21 cellular contexts compared by ENCODE assay signal in the genomic region with DNA sequence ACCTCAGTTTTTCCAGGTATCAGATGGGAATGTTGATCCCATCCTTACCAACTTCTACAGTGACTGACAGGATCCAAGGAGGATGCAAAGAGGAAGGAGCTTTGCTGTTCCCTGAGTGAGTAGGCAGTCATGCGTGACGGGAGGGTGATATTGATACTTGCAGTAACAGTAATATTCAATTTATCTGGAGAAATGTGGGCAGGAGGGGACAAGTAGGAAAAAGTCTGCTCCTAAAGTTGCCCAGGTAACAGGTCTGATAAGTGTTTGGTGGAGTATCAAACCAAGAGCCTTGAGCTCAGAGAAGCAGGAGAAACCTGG.
"Had no signal": no experiment of that assay in that cellular context is flagged by ENCODE, and none has a peak within 500 bp of the region (broad histone marks: within the 10 kb centered on the region; RNA-seq: fewer than 3 reads in every experiment).

No MANE protein-coding gene starts in this region.

- DNase-seq: activated B cell treated with CpG ODN at 0.5 μM for 24 hours; activated CD4-positive, alpha-beta T cell treated with anti-CD3 and anti-CD28 coated beads for 4 hours; activated CD8-positive, alpha-beta T cell treated with anti-CD3 and anti-CD28 coated beads for 36 hours; activated effector memory CD4-positive, alpha-beta T cell treated with anti-CD3 and anti-CD28 coated beads, Interleukin-2, amount 50 U/mL, for 16 hours; activated naive CD4-positive, alpha-beta T cell treated with anti-CD3 and anti-CD28 coated beads, Interleukin-2, amount 50 U/mL, for 16 hours; activated T-cell treated with anti-CD3 and anti-CD28 coated beads, Interleukin-2, amount 50 U/mL, for 4 hours; aorta; brain microvascular endothelial cell; colonic mucosa; foreskin melanocyte; left lung; mammary epithelial cell; pancreas; stimulated activated CD4-positive, alpha-beta T cell treated with anti-CD3 and anti-CD28 coated beads, Interleukin-1b, Interleukin-23, amount 100 ng/mL, for 48 hours; stimulated activated CD8-positive, alpha-beta memory T cell treated with anti-CD3 and anti-CD28 coated beads, Interleukin-4, amount 100 ng/mL, for 48 hours; stimulated activated naive CD4-positive, alpha-beta T cell; transverse colon; uterus had no signal

- H3K27me3 ChIP-seq: brain microvascular endothelial cell, colonic mucosa, pancreas, transverse colon, uterus had no signal

- H3K4me3 Mint-ChIP-seq: activated B cell treated with CpG ODN at 0.5 μM for 24 hours; activated CD8-positive, alpha-beta T cell treated with anti-CD3 and anti-CD28 coated beads for 36 hours; activated T-cell treated with anti-CD3 and anti-CD28 coated beads, Interleukin-2, amount 50 U/mL, for 4 hours; central memory CD8-positive, alpha-beta T cell; T-helper 2 cell treated with Interferon-gamma antibody and Interleukin-4, amounts not matched to agents 5 μg/mL and 100 μg/mL, for 36 hours had no signal

- H3K9me3 ChIP-seq: colonic mucosa, left lung, pancreas, transverse colon, uterus had no signal

- H3K4me3 ChIP-seq: colonic mucosa, left lung, pancreas, transverse colon, uterus had no signal

- ATAC-seq: activated CD8-positive, alpha-beta T cell treated with anti-CD3 and anti-CD28 coated beads for 36 hours; activated T-cell treated with anti-CD3 and anti-CD28 coated beads, Interleukin-2, amount 50 U/mL, for 4 hours; pancreas had no signal

- H3K27ac ChIP-seq: brain microvascular endothelial cell, colonic mucosa, left lung, pancreas, transverse colon, uterus had no signal

- H3K9me3 Mint-ChIP-seq: activated B cell treated with CpG ODN at 0.5 μM for 24 hours; activated CD8-positive, alpha-beta T cell treated with anti-CD3 and anti-CD28 coated beads for 36 hours; activated T-cell treated with anti-CD3 and anti-CD28 coated beads, Interleukin-2, amount 50 U/mL, for 4 hours; central memory CD8-positive, alpha-beta T cell; T-helper 2 cell treated with Interferon-gamma antibody and Interleukin-4, amounts not matched to agents 5 μg/mL and 100 μg/mL, for 36 hours had no signal

- H3K36me3 ChIP-seq: brain microvascular endothelial cell, colonic mucosa, left lung, pancreas, transverse colon, uterus had no signal

- H3K4me1 ChIP-seq: colonic mucosa, uterus had no signal

- H3K27me3 Mint-ChIP-seq: activated B cell treated with CpG ODN at 0.5 μM for 24 hours; central memory CD8-positive, alpha-beta T cell had no signal

- H3K27ac Mint-ChIP-seq: activated B cell treated with CpG ODN at 0.5 μM for 24 hours; activated CD8-positive, alpha-beta T cell treated with anti-CD3 and anti-CD28 coated beads for 36 hours; T-helper 2 cell treated with Interferon-gamma antibody and Interleukin-4, amounts not matched to agents 5 μg/mL and 100 μg/mL, for 36 hours had no signal

- FAIRE-seq: pancreas, TTC549 had no signal
